ENCODE assay signal across 15 cellular contexts in the genomic region with DNA sequence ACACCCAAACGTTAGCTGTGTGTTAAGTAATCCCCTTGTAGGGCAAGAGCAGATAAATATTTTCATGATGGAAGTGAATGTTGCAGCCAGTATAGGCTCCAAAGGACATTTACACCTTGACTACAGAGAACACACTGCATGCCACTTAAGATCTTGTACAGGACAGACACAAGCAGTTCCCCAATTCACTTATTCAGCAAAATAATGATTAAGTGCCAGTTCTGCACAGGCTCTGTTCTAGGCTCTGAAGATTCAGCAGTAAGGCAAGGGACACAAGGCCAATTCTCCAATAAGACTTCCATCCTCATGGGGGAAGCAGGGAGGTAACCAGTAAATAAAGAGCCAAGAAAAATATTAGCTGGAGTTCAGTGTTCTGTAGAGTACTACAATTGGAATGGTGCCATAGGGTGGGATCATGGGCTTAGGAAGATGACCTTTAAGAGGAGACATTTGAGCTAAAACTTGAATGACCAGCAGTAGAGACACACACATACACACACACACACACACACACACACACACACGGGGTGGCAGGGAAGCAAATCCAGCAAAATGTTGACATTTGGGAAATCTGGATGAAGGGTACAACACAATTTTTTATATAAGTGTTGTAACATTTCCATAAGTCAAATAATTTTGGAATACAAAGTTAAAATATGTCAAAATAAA.
"Had no signal": no experiment of that assay in that cellular context is flagged by ENCODE, and none has a peak within 500 bp of the region (broad histone marks: within the 10 kb centered on the region; RNA-seq: fewer than 3 reads in every experiment).

No MANE protein-coding gene starts in this region.

- H3K9me3 ChIP-seq: ovary, spleen had no signal

- H3K4me3 ChIP-seq: cardiac muscle cell, neural progenitor cell, ovary, spleen had no signal

- H3K27ac ChIP-seq: cardiac muscle cell, neural progenitor cell, ovary, spleen had no signal

- ATAC-seq: activated CD4-positive, CD25-positive, alpha-beta regulatory T cell treated with anti-CD3 and anti-CD28 coated beads, Interleukin-2, amount 50 U/mL, for 24 hours; stimulated activated naive B cell treated with anti-CD40 and anti-IgM and Interleukin-4, amounts not matched to agents 10 μg/mL and 1 μg/mL and 100 μg/mL, for 72 hours had no signal

- H3K27me3 ChIP-seq: cardiac muscle cell, ovary, spleen had no signal

- H3K36me3 ChIP-seq: cardiac muscle cell, neural progenitor cell, ovary, spleen had no signal

- DNase-seq: activated CD4-positive, alpha-beta T cell treated with anti-CD3 and anti-CD28 coated beads, Interleukin-2, amount 50 U/mL, for 48 hours; activated gamma-delta T cell; activated T-cell treated with anti-CD3 and anti-CD28 coated beads, Interleukin-2, amount 50 U/mL, for 48 hours; effector CD8-positive, alpha-beta T cell; mesendoderm; ovary; retina; spleen; stimulated activated CD4-positive, alpha-beta T cell treated with anti-CD3 and anti-CD28 coated beads, Interleukin-1b, Interleukin-23, amount 100 ng/mL, for 48 hours; stimulated activated naive B cell treated with anti-CD40 and anti-IgM and Interleukin-4, amounts not matched to agents 10 μg/mL and 1 μg/mL and 100 μg/mL, for 72 hours; substantia nigra; trophoblast cell had no signal
